Comparison of ENCODE assay signal across 10 cellular contexts in genomic region chr1:205939690-205940330, GRCh38. TPM values are rescaled to one million over a fixed set of nuclear protein-coding genes. Genes with fewer than 3 reads are reported as not detected.
DNase-seq lines count a peak whose midpoint lies in the region; ATAC-seq and TF ChIP-seq lines count a peak whose summit lies in the region.
"Had no signal": no experiment of that assay in that cellular context is flagged by ENCODE, and none has a peak within 500 bp of the region (broad histone marks: within the 10 kb centered on the region; RNA-seq: fewer than 3 reads in every experiment).

No MANE protein-coding gene starts in this region.

- no peak for ATAC-seq in GM18867 (IDR thresholded peaks at IDR 0.05; ENCODE audit: unreplicated experiment)

- H3K27ac Mint-ChIP-seq in glutamatergic neuron (ENCODE audit: unreplicated experiment): no peak overlapping the region

- CTCF ChIA-PET in AG04450 (lab: Charles Lee): interaction anchor here (1.2 kb wide), 1 partner anchor 37 kb away, joined by 4 read pairs; no protein-coding TSS in a partner anchor
- CTCF ChIA-PET in HEK293 (lab: Yijun Ruan, JAX): interaction anchor here (0.7 to 2.8 kb wide), 5 partner anchors 9 to 119 kb away, joined by 3 to 18 read pairs (median 3); no protein-coding TSS in a partner anchor

- DNase-seq in AG04450 (ENCODE audit: low read depth, low spot score) (no peak), NCI-H774 (lab: John Stamatoyannopoulos, UW) (peak; percentile 71), glutamatergic neuron (peak; percentile 66), cerebellar cortex (ENCODE audit: low spot score) (no peak), cerebellum (ENCODE audit: low spot score) (no peak), amniotic stem cell (lab: John Stamatoyannopoulos, UW) (no peak)
- DNase-seq: anterior cingulate cortex had no signal

- no peaks in the 10 kb centered on the region for H3K36me3 ChIP-seq in HEK293 (ENCODE audit: control insufficient read depth in 2 of 2, insufficient read depth in 1 of 2, low read length in 2 of 2)

- no peak overlapping the region for H3K27ac ChIP-seq in AG04450 (ENCODE audit: low read depth, low read length)
- H3K27ac ChIP-seq in HEK293 (ENCODE audit: extremely low read depth, low read depth, low read length): no peak overlapping the region; the same call in 1 of the 2 replicates

- H3K4me3 Mint-ChIP-seq in glutamatergic neuron (ENCODE audit: unreplicated experiment): no peak overlapping the region

- no peak overlapping the region for H3K4me3 ChIP-seq in AG04450 (ENCODE audit: low read depth, low read length)
- no peak overlapping the region for H3K4me3 ChIP-seq in HEK293 (ENCODE audit: low read depth, low read length)

- peak; percentile 24; the same call in 1 of the 2 replicates for TF ChIP-seq CTCF in AG04450 (IDR thresholded peaks at IDR 0.05; ENCODE audit: low read depth, low read length)
- TF ChIP-seq CTCF in HEK293 (tag by site-specific recombination; IDR thresholded peaks at IDR 0.05): peak; percentile 75; the same call in 1 of the 2 replicates
- peak; percentile 57 for TF ChIP-seq CTCF in glutamatergic neuron (IDR thresholded peaks at IDR 0.05; ENCODE audit: partially characterized antibody, unreplicated experiment)

- H3K9me3 ChIP-seq in AG04450 (ENCODE audit: control insufficient read depth, insufficient read depth, low read length) (no peaks in the 10 kb centered on the region), HEK293 (ENCODE audit: control insufficient read depth, insufficient read depth, low read depth, low read length) (no peaks in the 10 kb centered on the region)

- peaks cover 8% of the 10 kb centered on the region for H3K4me1 ChIP-seq in HEK293 (ENCODE audit: control insufficient read depth, insufficient read depth, low read length)

- H3K36me3 Mint-ChIP-seq in glutamatergic neuron (ENCODE audit: unreplicated experiment): no peaks in the 10 kb centered on the region

- no peaks in the 10 kb centered on the region for H3K9me3 Mint-ChIP-seq in glutamatergic neuron (ENCODE audit: unreplicated experiment)

- POLR2A ChIA-PET in AG04450 (lab: Yijun Ruan, JAX) (no interaction called here), HEK293 (lab: Yijun Ruan, JAX) (no interaction called here)

- peaks cover 3% of the 10 kb centered on the region for H3K27me3 Mint-ChIP-seq in glutamatergic neuron (ENCODE audit: unreplicated experiment)

- peaks cover 29% of the 10 kb centered on the region for H3K27me3 ChIP-seq in AG04450 (ENCODE audit: control insufficient read depth, insufficient read depth, low read length)

- H3K4me1 Mint-ChIP-seq in glutamatergic neuron (ENCODE audit: low read depth, unreplicated experiment): peaks cover 6% of the 10 kb centered on the region

TF ChIP-seq in HEK293, 187 proteins besides CTCF, POLR2A, EP300 and RAD21 (continues in another document):
- peak; percentile 63; the same call in 1 of the 2 replicates for TF ChIP-seq ATF2 (tag by site-specific recombination; IDR thresholded peaks at IDR 0.05; ENCODE audit: low read depth)
- TF ChIP-seq ZNF747 (tag by site-specific recombination; IDR thresholded peaks at IDR 0.05): no peak
- peak; percentile 41; the same call in 1 of the 2 replicates for TF ChIP-seq KLF17 (tag by site-specific recombination; IDR thresholded peaks at IDR 0.05)
- TF ChIP-seq ZNF174 (tag by site-specific recombination; IDR thresholded peaks at IDR 0.05): no peak
- TF ChIP-seq INSM2 (tag by site-specific recombination; IDR thresholded peaks at IDR 0.05): peak; percentile 39; the same call in 1 of the 2 replicates
- TF ChIP-seq ZNF398 (tag by site-specific recombination; IDR thresholded peaks at IDR 0.05): peak; percentile 79
- no peak for TF ChIP-seq PRDM2 (tag by site-specific recombination; IDR thresholded peaks at IDR 0.05; ENCODE audit: borderline replicate concordance)
- peak; percentile 53; the same call in 1 of the 2 replicates for TF ChIP-seq ZNF843 (tag by site-specific recombination; IDR thresholded peaks at IDR 0.05)

RNA-seq across cellular contexts. Expression of gene SLC26A9, which starts 3.4 kb away (rescaled TPM):
- polyA plus RNA-seq in AG04450 (2011; rRNA removed): not detected in 2 replicates
- not detected in 2 replicates for polyA minus RNA-seq in AG04450 (2011; rRNA and poly(A)+ RNA removed)
- total RNA-seq in glutamatergic neuron (ENCODE audit: unreplicated experiment) (not detected), cerebellum (not detected)
- total RNA-seq: mononuclear cell had no signal

Comparison
In these comparisons a context has a peak if more than half of its experiments do, and no peak if none do; other contexts are left out.
1. DNase-seq: peak in NCI-H774 (single experiment) and glutamatergic neuron (single experiment); none in AG04450 (single experiment), cerebellar cortex (single experiment), cerebellum (single experiment) and amniotic stem cell (single experiment).
2. CTCF ChIP-seq: peak in every context shown above with its lines; median percentile 75 in HEK293; 57 in glutamatergic neuron; 24 in AG04450.